In genomic region chr1:21590906-21591301, GRCh38 we compare ENCODE assay signal across 1 cellular context.
TF ChIP-seq lines count a peak whose summit lies in the region.

No MANE protein-coding gene starts in this region.

TF ChIP-seq in HEK293, 187 proteins besides CTCF, POLR2A, EP300 and RAD21 (continued from another document):
- no peak for TF ChIP-seq HIC1 (tag by site-specific recombination; IDR thresholded peaks at IDR 0.05)
- TF ChIP-seq ZNF280D (tag by site-specific recombination; IDR thresholded peaks at IDR 0.05): no peak
- 0 out of 2 replicates have a peak, but pooled peaks have one; percentile 24 for TF ChIP-seq ZNF335 (tag by site-specific recombination; conservative IDR thresholded peaks at IDR 0.05)
- no peak for TF ChIP-seq ZNF112 (tag by site-specific recombination; IDR thresholded peaks at IDR 0.05)
- no peak for TF ChIP-seq ZNF776 (tag by site-specific recombination; IDR thresholded peaks at IDR 0.05; ENCODE audit: borderline replicate concordance)
- no peak for TF ChIP-seq ZNF791 (tag by site-specific recombination; IDR thresholded peaks at IDR 0.05)
- TF ChIP-seq BCL6B (tag by site-specific recombination; IDR thresholded peaks at IDR 0.05): no peak
- TF ChIP-seq ZNF148 (tag by site-specific recombination; IDR thresholded peaks at IDR 0.05; ENCODE audit: borderline replicate concordance): no peak
- no peak for TF ChIP-seq ZNF580 (tag by site-specific recombination; IDR thresholded peaks at IDR 0.05)
- no peak for TF ChIP-seq ZNF560 (tag by site-specific recombination; IDR thresholded peaks at IDR 0.05; ENCODE audit: borderline replicate concordance)
- no peak for TF ChIP-seq ZNF571 (tag by site-specific recombination; IDR thresholded peaks at IDR 0.05)
- no peak for TF ChIP-seq ZIC2 (tag by site-specific recombination; IDR thresholded peaks at IDR 0.05)
- TF ChIP-seq TCF7L2 (IDR thresholded peaks at IDR 0.05; ENCODE audit: borderline replicate concordance, low read depth, low read length): no peak
TF ChIP-seq in HEK293: peak in this region for 5.
